8 cellular contexts compared by ENCODE assay signal in the genomic region with DNA sequence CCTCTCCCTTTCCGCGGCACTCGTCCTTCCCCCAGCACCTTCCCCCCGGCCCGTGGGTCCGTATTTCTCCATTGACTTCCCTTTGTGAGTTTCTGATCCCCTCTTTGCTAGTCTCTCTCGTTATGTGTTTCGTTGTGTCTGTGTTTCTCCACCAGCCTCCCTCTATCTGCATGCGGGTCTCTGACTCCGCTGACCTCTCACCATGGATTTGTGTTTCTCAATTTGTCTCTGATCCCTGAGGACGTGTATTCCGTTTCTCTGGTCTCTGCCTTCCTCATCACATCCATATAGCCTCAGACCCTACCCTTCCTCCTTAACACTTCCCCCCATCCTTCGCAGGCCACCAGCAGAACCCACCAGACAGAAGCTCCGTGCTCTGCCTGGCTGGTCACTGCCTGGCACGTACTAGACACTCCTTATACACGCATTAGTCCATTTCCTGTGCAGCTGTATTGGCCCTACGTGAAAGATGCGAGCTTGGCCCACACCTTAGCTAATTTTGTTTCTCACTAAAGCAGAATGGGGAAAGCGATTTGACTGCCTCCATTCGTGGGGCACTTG. TPM values are rescaled to one million over a fixed set of nuclear protein-coding genes. Genes with fewer than 3 reads are reported as not detected.
DNase-seq lines count a peak whose midpoint lies in the region; ATAC-seq, FAIRE-seq and TF ChIP-seq lines count a peak whose summit lies in the region.

No MANE protein-coding gene starts in this region.

- H4K20me1 ChIP-seq in osteoblast (ENCODE audit: insufficient read depth, low read length): peaks cover 9% of the 10 kb centered on the region

- H2AFZ ChIP-seq in osteoblast (ENCODE audit: low read length): peak overlapping the region; percentile 90

- TF ChIP-seq EP300 in A549 (IDR thresholded peaks at IDR 0.05): no peak

- peaks cover 14% of the 10 kb centered on the region for H3K36me3 Mint-ChIP-seq in T-helper 1 cell treated with Interleukin-12 subunit alpha and Interleukin-12 subunit beta and Interleukin-4 antibody, amounts not matched to agents 30 μg/mL and 1 μg/mL, for 36 hours (ENCODE audit: low read depth)

- no peak for TF ChIP-seq POLR2A in A549 (IDR thresholded peaks at IDR 0.05; ENCODE audit: low read length)

- H3K27ac ChIP-seq in A549 (peak overlapping the region; percentile 85 to 91), osteoblast (ENCODE audit: low read depth, low read length) (peak overlapping the region; percentile 87)

- TF ChIP-seq RAD21 in A549 (conservative IDR thresholded peaks at IDR 0.05 in 1 of 2, IDR thresholded peaks at IDR 0.05 in 1 of 2): no peak

- H3K4me3 ChIP-seq in A549: peak overlapping the region; percentile 70
- peak overlapping the region; percentile 82 for H3K4me3 ChIP-seq in fibroblast of mammary gland (ENCODE audit: control insufficient read depth, low read depth, low read length)
- peak overlapping the region; percentile 95 for H3K4me3 ChIP-seq in osteoblast (ENCODE audit: insufficient read depth, low read length)

- no peaks in the 10 kb centered on the region for H3K9me3 Mint-ChIP-seq in T-helper 1 cell treated with Interleukin-12 subunit alpha and Interleukin-12 subunit beta and Interleukin-4 antibody, amounts not matched to agents 30 μg/mL and 1 μg/mL, for 36 hours

- peak overlapping the region; percentile 93 for H3K4me3 Mint-ChIP-seq in T-helper 1 cell treated with Interleukin-12 subunit alpha and Interleukin-12 subunit beta and Interleukin-4 antibody, amounts not matched to agents 30 μg/mL and 1 μg/mL, for 36 hours

- DNase-seq in A549 (ENCODE audit: low read depth in 1 of 2, low spot score in 1 of 2) (no peak), fibroblast of mammary gland (ENCODE audit: low read depth) (peak; percentile 31), osteoblast (ENCODE audit: insufficient read length, low spot score, missing footprints) (peak; percentile 83), epidermal melanocyte (ENCODE audit: insufficient read length, low spot score) (no peak)

- CTCF ChIA-PET in A549 (lab: Yijun Ruan, JAX): interaction anchor here (1.8 to 1.9 kb wide), 2 partner anchors 11 to 42 kb away, joined by 6 to 9 read pairs; no protein-coding TSS in a partner anchor

- TF ChIP-seq CTCF in A549 (IDR thresholded peaks at IDR 0.05) (no peak), fibroblast of mammary gland (conservative IDR thresholded peaks at IDR 0.05; ENCODE audit: control insufficient read depth, insufficient read depth, low read depth, low read length) (no peak), osteoblast (IDR thresholded peaks at IDR 0.05; ENCODE audit: extremely low read depth, low read depth, low read length) (no peak)

- POLR2A ChIA-PET in A549 (lab: Yijun Ruan, JAX): interaction anchor here (1.2 kb wide), 2 partner anchors 62 to 84 kb away, joined by 3 read pairs; a partner anchor contains a TSS

- peaks cover 12% of the 10 kb centered on the region for H3K36me3 ChIP-seq in osteoblast (ENCODE audit: insufficient read depth, low read length)

- no peak for FAIRE-seq in A549 (lab: Jason Lieb, UNC)

- peaks cover 27% of the 10 kb centered on the region for H3K4me1 Mint-ChIP-seq in T-helper 1 cell treated with Interleukin-12 subunit alpha and Interleukin-12 subunit beta and Interleukin-4 antibody, amounts not matched to agents 30 μg/mL and 1 μg/mL, for 36 hours (ENCODE audit: low read depth)

- H3K4me2 ChIP-seq in A549: peak overlapping the region; percentile 94
- peak overlapping the region; percentile 99 for H3K4me2 ChIP-seq in osteoblast (ENCODE audit: insufficient read depth, low read length)

- peak in 1 of 2 experiments; percentile 2; a peak in 1 of 6 replicates for ATAC-seq in A549
- peak; percentile 10 for ATAC-seq in GM19395 (IDR thresholded peaks at IDR 0.05; ENCODE audit: unreplicated experiment)
- no peak for ATAC-seq in GM21825 (IDR thresholded peaks at IDR 0.05; ENCODE audit: unreplicated experiment)
- ATAC-seq in HG02678 (IDR thresholded peaks at IDR 0.05; ENCODE audit: unreplicated experiment): no peak

- no peaks in the 10 kb centered on the region for H3K27me3 Mint-ChIP-seq in T-helper 1 cell treated with Interleukin-12 subunit alpha and Interleukin-12 subunit beta and Interleukin-4 antibody, amounts not matched to agents 30 μg/mL and 1 μg/mL, for 36 hours (ENCODE audit: low read depth)

- H3K9me3 ChIP-seq in A549 (no peaks in the 10 kb centered on the region), osteoblast (ENCODE audit: low read depth, low read length) (no peaks in the 10 kb centered on the region)

- H3K79me2 ChIP-seq in osteoblast (ENCODE audit: insufficient read depth, low read length): peaks cover 23% of the 10 kb centered on the region

- 22% methylated on average over 18 of the region's 20 CpGs for whole genome bisulfite sequencing in A549 (ENCODE audit: missing lambda C conversion rate)

- H3K27me3 ChIP-seq in osteoblast (ENCODE audit: insufficient read depth, low read length): no peaks in the 10 kb centered on the region

- H3K4me1 ChIP-seq in A549 (peaks cover 20% of the 10 kb centered on the region; the same call in 2 of the 3 replicates), osteoblast (ENCODE audit: insufficient read depth, low read length) (peaks cover 14% of the 10 kb centered on the region)

- H3K27ac Mint-ChIP-seq in T-helper 1 cell treated with Interleukin-12 subunit alpha and Interleukin-12 subunit beta and Interleukin-4 antibody, amounts not matched to agents 30 μg/mL and 1 μg/mL, for 36 hours: peak overlapping the region; percentile 95

TF ChIP-seq in A549, 52 proteins besides CTCF, POLR2A, EP300 and RAD21:
- TF ChIP-seq, protein P1, sequence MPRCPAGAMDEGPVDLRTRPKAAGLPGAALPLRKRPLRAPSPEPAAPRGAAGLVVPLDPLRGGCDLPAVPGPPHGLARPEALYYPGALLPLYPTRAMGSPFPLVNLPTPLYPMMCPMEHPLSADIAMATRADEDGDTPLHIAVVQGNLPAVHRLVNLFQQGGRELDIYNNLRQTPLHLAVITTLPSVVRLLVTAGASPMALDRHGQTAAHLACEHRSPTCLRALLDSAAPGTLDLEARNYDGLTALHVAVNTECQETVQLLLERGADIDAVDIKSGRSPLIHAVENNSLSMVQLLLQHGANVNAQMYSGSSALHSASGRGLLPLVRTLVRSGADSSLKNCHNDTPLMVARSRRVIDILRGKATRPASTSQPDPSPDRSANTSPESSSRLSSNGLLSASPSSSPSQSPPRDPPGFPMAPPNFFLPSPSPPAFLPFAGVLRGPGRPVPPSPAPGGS (IDR thresholded peaks at IDR 0.05): no peak
- 0 out of 2 replicates have a peak, but pooled peaks have one; percentile 25 for TF ChIP-seq PHF8 (IDR thresholded peaks at IDR 0.05; ENCODE audit: borderline replicate concordance, low read depth)
- TF ChIP-seq CHD2 (IDR thresholded peaks at IDR 0.05; ENCODE audit: low read length, partially characterized antibody): no peak
- no peak for TF ChIP-seq KDM1A (IDR thresholded peaks at IDR 0.05; ENCODE audit: low read depth)

RNA-seq across cellular contexts. Expression of a gene that starts 0.6 kb away (rescaled TPM):
- polyA plus RNA-seq in A549 (2011; rRNA removed): 13.0 and 13.3 TPM in 2 replicates
- polyA plus RNA-seq in A549 (2012; cell fraction: cytosol; rRNA removed): 29.2 and 40.8 TPM in 2 replicates
- 46.0 and 64.4 TPM in 2 replicates for polyA plus RNA-seq in A549 (2012; cell fraction: nucleus; rRNA removed)
- 17.1 to 18.2 TPM (median 18.0 TPM) in 3 replicates for polyA plus RNA-seq in A549 (2017; fragmentation: RNase III; extraction: RNeasy Plus Mini Kit Qiagen cat#74134 plus additional on column Dnase treatment)
- 15.7 and 20.9 TPM in 2 replicates for polyA minus RNA-seq in A549 (2011; rRNA and poly(A)+ RNA removed)
- 25.6 and 26.8 TPM in 2 replicates for total RNA-seq in osteoblast

RNA-seq across cellular contexts. Expression of a gene that starts 8.5 kb away (rescaled TPM):
- 168 and 212 TPM in 2 replicates for polyA plus RNA-seq in A549 (2011; rRNA removed)
- 202 and 215 TPM in 2 replicates for polyA plus RNA-seq in A549 (2012; cell fraction: cytosol; rRNA removed)
- polyA plus RNA-seq in A549 (2012; cell fraction: nucleus; rRNA removed): 186 and 187 TPM in 2 replicates
- polyA plus RNA-seq in A549 (2017; fragmentation: RNase III; extraction: RNeasy Plus Mini Kit Qiagen cat#74134 plus additional on column Dnase treatment): 218 to 239 TPM (median 236 TPM) in 3 replicates
- 124 and 144 TPM in 2 replicates for polyA minus RNA-seq in A549 (2011; rRNA and poly(A)+ RNA removed)
- 93.4 and 96.6 TPM in 2 replicates for total RNA-seq in osteoblast

RNA-seq across cellular contexts. Expression of a gene that starts 46.2 kb away (rescaled TPM):
- polyA plus RNA-seq in A549 (2011; rRNA removed) (19.4 and 23.0 TPM in 2 replicates), A549 (2017; fragmentation: RNase III; extraction: RNeasy Plus Mini Kit Qiagen cat#74134 plus additional on column Dnase treatment) (24.9 to 31.9 TPM (median 28.9 TPM) in 3 replicates)
- polyA plus RNA-seq in A549 (2012; cell fraction: cytosol; rRNA removed): 29.5 and 29.6 TPM in 2 replicates
- polyA plus RNA-seq in A549 (2012; cell fraction: nucleus; rRNA removed): 184 and 207 TPM in 2 replicates
- 10.5 and 18.4 TPM in 2 replicates for polyA minus RNA-seq in A549 (2011; rRNA and poly(A)+ RNA removed)
- total RNA-seq in osteoblast: 29.2 and 32.6 TPM in 2 replicates

Comparison
In these comparisons a context has a peak if more than half of its experiments do, and no peak if none do; other contexts are left out.
1. DNase-seq: peak in fibroblast of mammary gland (single experiment) and osteoblast (single experiment); none in A549 (0 of 2) and epidermal melanocyte (single experiment).
2. Peak in every context shown above with its lines, with median percentiles within 50 percentile points of each other: H3K4me3 ChIP-seq.